ENCODE assay signal across 28 cellular contexts in genomic region chr5:168740821-168741213, GRCh38.
DNase-seq lines count a peak whose midpoint lies in the region; ATAC-seq, FAIRE-seq and TF ChIP-seq lines count a peak whose summit lies in the region.
"Had no signal": no experiment of that assay in that cellular context is flagged by ENCODE, and none has a peak within 500 bp of the region (broad histone marks: within the 10 kb centered on the region; RNA-seq: fewer than 3 reads in every experiment).

No MANE protein-coding gene starts in this region.

- H3K4me1 ChIP-seq in RWPE2 (ENCODE audit: insufficient read depth, poor library complexity, severe bottlenecking) (no peaks in the 10 kb centered on the region), esophagus muscularis mucosa (peaks cover 0 to 9% (median 7%) of the 10 kb centered on the region in 4 donors), liver (ENCODE audit: control insufficient read depth in 4 of 4, insufficient read depth in 4 of 4, low read length in 3 of 4) (no peaks in the 10 kb centered on the region), spleen (peaks cover 0 to 5% (median 1%) of the 10 kb centered on the region in 6 donors)
- H3K4me1 ChIP-seq: A549, pancreas had no signal

- H3K4me3 ChIP-seq in RWPE2 (ENCODE audit: severe bottlenecking) = no peak overlapping the region
- peak overlapping the region in 2 of 4 donors; percentile 0 to 21 for H3K4me3 ChIP-seq in esophagus muscularis mucosa
- H3K4me3 ChIP-seq in liver (ENCODE audit: low read depth in 1 of 3, low read length in 3 of 3) = no peak overlapping the region
- H3K4me3 ChIP-seq in spleen = peak overlapping the region in 1 of 8 donors; percentile 4
- H3K4me3 ChIP-seq: A549, BLaER1, pancreas, skin epidermis had no signal

- DNase-seq in RWPE2 (ENCODE audit: low spot score) = peak; percentile 35
- DNase-seq in esophagus muscularis mucosa (ENCODE audit: extremely low spot score) = no peak
- DNase-seq in spleen = no peak
- no peak for DNase-seq in activated T-cell treated with anti-CD3 and anti-CD28 coated beads, Interleukin-2, amount 50 U/mL, for 72 hours
- no peak for DNase-seq in GM12891 (ENCODE audit: insufficient read length, low spot score)
- no peak for DNase-seq in GM13977 (ENCODE audit: low spot score)
- no peak for DNase-seq in HUDEP-2 (lab: John Stamatoyannopoulos, UW; ENCODE audit: unreplicated experiment in 76 of 76)
- DNase-seq: activated CD4-positive, alpha-beta T cell treated with anti-CD3 and anti-CD28 coated beads, Interleukin-2, amount 50 U/mL, for 48 hours; activated naive CD4-positive, alpha-beta T cell treated with anti-CD3 and anti-CD28 coated beads for 36 hours; activated T-cell treated with anti-CD3 and anti-CD28 coated beads, Interleukin-2, amount 50 U/mL, for 24 hours; EL; HCEC 1CT; mesendoderm; MV-4-11; naive thymus-derived CD8-positive, alpha-beta T cell; NCI-H187; NCI-H446; pancreas; SK-N-SH; stimulated activated CD4-positive, alpha-beta T cell treated with anti-CD3 and anti-CD28 coated beads, Interleukin-4, amount 100 ng/mL, for 1 hour had no signal

- peaks cover 0 to 1% of the 10 kb centered on the region in 2 donors for H3K9me3 Mint-ChIP-seq in activated T-cell treated with anti-CD3 and anti-CD28 coated beads, Interleukin-2, amount 50 U/mL, for 72 hours
- H3K9me3 Mint-ChIP-seq: activated naive CD4-positive, alpha-beta T cell treated with anti-CD3 and anti-CD28 coated beads for 36 hours had no signal

- H3K27ac ChIP-seq in RWPE2 (ENCODE audit: poor library complexity, severe bottlenecking) (no peak overlapping the region), esophagus muscularis mucosa (replicated peaks in 1 of 4) (peak overlapping the region in 3 of 4 donors; percentile 0 to 41 (median 15)), liver (ENCODE audit: low read depth in 1 of 2, low read length in 2 of 2) (no peak overlapping the region), spleen (peak overlapping the region in 5 of 8 donors; percentile 41 to 73 (median 67))
- H3K27ac ChIP-seq: A549, BLaER1, pancreas had no signal

- no peaks in the 10 kb centered on the region for H3K9me3 ChIP-seq in RWPE2 (ENCODE audit: severe bottlenecking)
- H3K9me3 ChIP-seq in esophagus muscularis mucosa = no peaks in the 10 kb centered on the region
- H3K9me3 ChIP-seq in liver (ENCODE audit: control insufficient read depth in 4 of 4, low read length in 3 of 4) = no peaks in the 10 kb centered on the region
- H3K9me3 ChIP-seq in spleen = peaks cover 0 to 11% (median 0%) of the 10 kb centered on the region in 8 donors
- H3K9me3 ChIP-seq: A549, pancreas, SK-N-SH had no signal

- no peak overlapping the region for H3K9ac ChIP-seq in liver (ENCODE audit: low read depth in 1 of 2, low read length in 2 of 2)
- H3K9ac ChIP-seq: BLaER1, SK-N-SH had no signal

- intact Hi-C loops in esophagus muscularis mucosa (cut with DNase I) = no loop called here
- intact Hi-C loops in spleen (cut with DNase I; ENCODE audit: low total_unique reads) = no loop called here

- FAIRE-seq in GM12891 (lab: Jason Lieb, UNC) = no peak
- FAIRE-seq: D721Med, pancreas had no signal

- peaks cover under 1 to 2% of the 10 kb centered on the region in 2 donors for H3K36me3 Mint-ChIP-seq in activated T-cell treated with anti-CD3 and anti-CD28 coated beads, Interleukin-2, amount 50 U/mL, for 72 hours (ENCODE audit: insufficient read depth in 2 of 2)
- H3K36me3 Mint-ChIP-seq: naive thymus-derived CD8-positive, alpha-beta T cell; WTC11 had no signal

- no peak for TF ChIP-seq EP300 in esophagus muscularis mucosa (IDR thresholded peaks at IDR 0.05)

- H3K4me1 Mint-ChIP-seq in activated T-cell treated with anti-CD3 and anti-CD28 coated beads, Interleukin-2, amount 50 U/mL, for 72 hours (ENCODE audit: low read depth) = peaks cover 7% of the 10 kb centered on the region
- H3K4me1 Mint-ChIP-seq: WTC11 had no signal

- ATAC-seq in RWPE2 (ENCODE audit: low read depth) = no peak
- ATAC-seq in activated T-cell treated with anti-CD3 and anti-CD28 coated beads, Interleukin-2, amount 50 U/mL, for 72 hours (replicated peaks in 1 of 2) = no peak
- ATAC-seq: A549; naive thymus-derived CD8-positive, alpha-beta T cell; pancreas; WTC11 had no signal

- no peaks in the 10 kb centered on the region for H3K36me3 ChIP-seq in RWPE2 (ENCODE audit: low read depth)
- peaks cover 0 to 14% (median 2%) of the 10 kb centered on the region in 4 donors for H3K36me3 ChIP-seq in esophagus muscularis mucosa
- H3K36me3 ChIP-seq in liver (ENCODE audit: control insufficient read depth in 4 of 4, insufficient read depth in 3 of 4, low read depth in 1 of 4, low read length in 3 of 4) = no peaks in the 10 kb centered on the region
- no peaks in the 10 kb centered on the region for H3K36me3 ChIP-seq in spleen
- H3K36me3 ChIP-seq: BLaER1, pancreas had no signal

- TF ChIP-seq POLR2A in esophagus muscularis mucosa (IDR thresholded peaks at IDR 0.05; ENCODE audit: low read depth) (no peak), spleen (IDR thresholded peaks at IDR 0.05) (no peak), GM12891 (IDR thresholded peaks at IDR 0.05; ENCODE audit: low read depth, low read length) (no peak)

- WGBS in esophagus muscularis mucosa = 57% methylated on average over 6 of the region's 8 CpGs
- 71% methylated on average over 8 of the region's 8 CpGs for WGBS in liver
- WGBS in spleen, 5 donors = 41 to 68% (median 63%) methylated on average over 8 of the region's 8 CpGs

- no peaks in the 10 kb centered on the region for H3K27me3 Mint-ChIP-seq in activated T-cell treated with anti-CD3 and anti-CD28 coated beads, Interleukin-2, amount 50 U/mL, for 72 hours (ENCODE audit: low read depth)

- H3K27ac Mint-ChIP-seq in activated T-cell treated with anti-CD3 and anti-CD28 coated beads, Interleukin-2, amount 50 U/mL, for 72 hours = no peak overlapping the region
- H3K27ac Mint-ChIP-seq: activated naive CD4-positive, alpha-beta T cell treated with anti-CD3 and anti-CD28 coated beads for 36 hours; activated T-cell treated with anti-CD3 and anti-CD28 coated beads, Interleukin-2, amount 50 U/mL, for 24 hours; naive thymus-derived CD8-positive, alpha-beta T cell; stimulated activated naive CD8-positive, alpha-beta T cell treated with anti-CD3 and anti-CD28 coated beads, Interleukin-15, Interleukin-2, amounts not matched to agents 100 ng/mL and 50 ng/mL, for 24 hours; T-helper 2 cell treated with Interferon-gamma antibody and Interleukin-4, amounts not matched to agents 5 μg/mL and 100 μg/mL, for 36 hours; WTC11 had no signal

- in situ Hi-C loops in GM13977 (cut with MboI; ENCODE audit: low pct_unique_long_range_greater_than_20kb, low sequenced_read_pairs, unreplicated experiment) = no loop called here

- H3K27me3 ChIP-seq in RWPE2 (ENCODE audit: insufficient read depth, poor library complexity, severe bottlenecking) (no peaks in the 10 kb centered on the region), esophagus muscularis mucosa (no peaks in the 10 kb centered on the region), liver (ENCODE audit: control insufficient read depth in 4 of 4, insufficient read depth in 4 of 4, low read length in 3 of 4) (no peaks in the 10 kb centered on the region), spleen (replicated peaks in 1 of 7) (no peaks in the 10 kb centered on the region)
- H3K27me3 ChIP-seq: BLaER1, pancreas had no signal

- no peak overlapping the region for H3K4me3 Mint-ChIP-seq in activated T-cell treated with anti-CD3 and anti-CD28 coated beads, Interleukin-2, amount 50 U/mL, for 72 hours
- H3K4me3 Mint-ChIP-seq: activated naive CD4-positive, alpha-beta T cell treated with anti-CD3 and anti-CD28 coated beads for 36 hours; activated T-cell treated with anti-CD3 and anti-CD28 coated beads, Interleukin-2, amount 50 U/mL, for 24 hours; naive thymus-derived CD8-positive, alpha-beta T cell; stimulated activated naive CD8-positive, alpha-beta T cell treated with anti-CD3 and anti-CD28 coated beads, Interleukin-15, Interleukin-2, amounts not matched to agents 100 ng/mL and 50 ng/mL, for 24 hours; T-helper 2 cell treated with Interferon-gamma antibody and Interleukin-4, amounts not matched to agents 5 μg/mL and 100 μg/mL, for 36 hours; WTC11 had no signal

- TF ChIP-seq CTCF in RWPE2 (IDR thresholded peaks at IDR 0.05; ENCODE audit: poor library complexity, severe bottlenecking) (no peak), esophagus muscularis mucosa (IDR thresholded peaks at IDR 0.05) (no peak), liver (IDR thresholded peaks at IDR 0.05; ENCODE audit: low read depth, low read length, missing input control) (no peak), spleen (IDR thresholded peaks at IDR 0.05 in 8 of 11, conservative IDR thresholded peaks at IDR 0.05 in 3 of 11) (no peak), GM13977 (IDR thresholded peaks at IDR 0.05; ENCODE audit: extremely low read depth, insufficient read depth, missing control alignments) (no peak)

- no peak for TF ChIP-seq RAD21 in liver (IDR thresholded peaks at IDR 0.05)

TF ChIP-seq in liver, 16 proteins besides CTCF, POLR2A, EP300 and RAD21:
- TF ChIP-seq HNF4A (conservative IDR thresholded peaks at IDR 0.05) (no peak), HNF4G (IDR thresholded peaks at IDR 0.05) (no peak), NR2F2 (IDR thresholded peaks at IDR 0.05) (peak; percentile 90), EGR1 (IDR thresholded peaks at IDR 0.05; ENCODE audit: low read depth in 2 of 2) (no peak)

TF ChIP-seq in GM12891, 5 proteins besides CTCF, POLR2A, EP300 and RAD21:
- TF ChIP-seq POU2F2 (IDR thresholded peaks at IDR 0.05; ENCODE audit: low read depth, low read length) = no peak
- no peak for TF ChIP-seq TAF1 (IDR thresholded peaks at IDR 0.05; ENCODE audit: low read depth, low read length)
- no peak for TF ChIP-seq PAX5 (IDR thresholded peaks at IDR 0.05; ENCODE audit: insufficient read depth, low read length, severe bottlenecking)
- no peak for TF ChIP-seq POLR2AphosphoS5 (IDR thresholded peaks at IDR 0.05; ENCODE audit: low read depth, low read length)
- no peak for TF ChIP-seq SPI1 (IDR thresholded peaks at IDR 0.05; ENCODE audit: low read depth, low read length)
TF ChIP-seq in GM12891: peak in this region for 0.

Comparison
In these comparisons a context has a peak if more than half of its experiments do, and no peak if none do; other contexts are left out.
1. H3K27ac ChIP-seq: peak in esophagus muscularis mucosa (3 of 4) and spleen (5 of 8); none in RWPE2 (single experiment) and liver (0 of 2).